19 cellular contexts compared by ENCODE assay signal in the genomic region with DNA sequence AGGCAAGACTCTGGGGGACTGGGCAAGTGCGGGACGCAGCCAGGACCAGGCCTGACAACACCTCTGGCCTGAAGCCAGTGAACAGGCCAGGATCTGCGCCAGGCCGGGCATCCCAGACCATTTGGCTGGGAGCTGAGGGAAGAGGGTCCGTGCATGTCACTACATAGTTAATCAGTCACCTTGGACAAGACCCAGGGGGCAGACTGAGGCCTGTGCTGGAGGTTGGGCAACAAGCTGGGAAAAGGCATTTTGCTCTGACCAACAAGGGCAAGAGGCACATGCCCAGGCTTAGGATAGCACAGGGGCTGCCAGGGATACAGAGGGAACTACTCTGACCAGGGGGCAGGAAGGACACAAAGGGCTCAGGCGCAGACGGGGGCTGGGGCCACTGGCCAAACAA. TPM values are rescaled to one million over a fixed set of nuclear protein-coding genes. Genes with fewer than 3 reads are reported as not detected.
DNase-seq lines count a peak whose midpoint lies in the region; ATAC-seq lines count a peak whose summit lies in the region.
"Had no signal": no experiment of that assay in that cellular context is flagged by ENCODE, and none has a peak within 500 bp of the region (broad histone marks: within the 10 kb centered on the region; RNA-seq: fewer than 3 reads in every experiment).

No MANE protein-coding gene starts in this region.

- DNase-seq in activated naive CD4-positive, alpha-beta T cell treated with anti-CD3 and anti-CD28 coated beads, Interleukin-2, amount 50 U/mL, for 72 hours (ENCODE audit: low spot score in 2 of 2): no peak
- no peak for DNase-seq in activated naive CD4-positive, alpha-beta T cell treated with anti-CD3 and anti-CD28 coated beads, Interleukin-2, amount 10 ng/mL, durations not matched to agents 7 days and 5 days
- peak; percentile 75 for DNase-seq in Right ventricle myocardium superior
- DNase-seq in left lobe of liver (ENCODE audit: low spot score): peak; percentile 94
- no peak for DNase-seq in sciatic nerve (ENCODE audit: low spot score)
- no peak for DNase-seq in stimulated activated CD4-positive, alpha-beta T cell treated with anti-CD3 and anti-CD28 coated beads, Interleukin-4, amount 100 ng/mL, for 4 hours
- DNase-seq in activated CD4-positive, CD25-positive, alpha-beta regulatory T cell (lab: John Stamatoyannopoulos, UW): no peak
- DNase-seq: Caco-2; CD4-positive, CD25-positive, alpha-beta regulatory T cell; GM23248; NCI-H1105; NCI-H2081; Peyer's patch; SHP77 had no signal

- peak overlapping the region; percentile 59 to 77 for H3K27ac Mint-ChIP-seq in activated naive CD4-positive, alpha-beta T cell treated with anti-CD3 and anti-CD28 coated beads, Interleukin-2, amount 50 U/mL, for 72 hours
- H3K27ac Mint-ChIP-seq in activated naive CD4-positive, alpha-beta T cell treated with anti-CD3 and anti-CD28 coated beads, Interleukin-2, amount 10 ng/mL, durations not matched to agents 7 days and 5 days: no peak overlapping the region
- H3K27ac Mint-ChIP-seq: B cell; CD4-positive, CD25-positive, alpha-beta regulatory T cell had no signal

- no peak for ATAC-seq in activated naive CD4-positive, alpha-beta T cell treated with anti-CD3 and anti-CD28 coated beads, Interleukin-2, amount 50 U/mL, for 72 hours
- ATAC-seq in Right ventricle myocardium superior (ENCODE audit: poor library complexity): peak; percentile 77
- ATAC-seq in left lobe of liver: peak; percentile 84
- ATAC-seq in sciatic nerve: peak; percentile 21
- no peak for ATAC-seq in HG02798 (IDR thresholded peaks at IDR 0.05; ENCODE audit: poor library complexity, unreplicated experiment)
- ATAC-seq: HCT116, K562 had no signal

- no peaks in the 10 kb centered on the region for H3K27me3 Mint-ChIP-seq in activated naive CD4-positive, alpha-beta T cell treated with anti-CD3 and anti-CD28 coated beads, Interleukin-2, amount 10 ng/mL, durations not matched to agents 7 days and 5 days
- H3K27me3 Mint-ChIP-seq: B cell; CD4-positive, CD25-positive, alpha-beta regulatory T cell had no signal

- CTCF ChIA-PET in activated naive CD4-positive, alpha-beta T cell treated with anti-CD3 and anti-CD28 coated beads, Interleukin-2, amount 10 ng/mL, durations not matched to agents 7 days and 5 days (lab: Charles Lee): no interaction called here

- no peaks in the 10 kb centered on the region for H3K9me3 Mint-ChIP-seq in activated naive CD4-positive, alpha-beta T cell treated with anti-CD3 and anti-CD28 coated beads, Interleukin-2, amount 50 U/mL, for 72 hours
- no peaks in the 10 kb centered on the region for H3K9me3 Mint-ChIP-seq in activated naive CD4-positive, alpha-beta T cell treated with anti-CD3 and anti-CD28 coated beads, Interleukin-2, amount 10 ng/mL, durations not matched to agents 7 days and 5 days
- H3K9me3 Mint-ChIP-seq: CD4-positive, CD25-positive, alpha-beta regulatory T cell had no signal

- H3K4me1 Mint-ChIP-seq in activated naive CD4-positive, alpha-beta T cell treated with anti-CD3 and anti-CD28 coated beads, Interleukin-2, amount 10 ng/mL, durations not matched to agents 7 days and 5 days: no peaks in the 10 kb centered on the region
- H3K4me1 Mint-ChIP-seq: B cell; CD4-positive, CD25-positive, alpha-beta regulatory T cell had no signal

- intact Hi-C loops in Right ventricle myocardium superior (cut with DNase I) (no loop called here), sciatic nerve (cut with DNase I) (no loop called here)

- no peak overlapping the region for H3K4me3 Mint-ChIP-seq in activated naive CD4-positive, alpha-beta T cell treated with anti-CD3 and anti-CD28 coated beads, Interleukin-2, amount 10 ng/mL, durations not matched to agents 7 days and 5 days
- H3K4me3 Mint-ChIP-seq: B cell; CD4-positive, CD25-positive, alpha-beta regulatory T cell had no signal

- H3K36me3 Mint-ChIP-seq in activated naive CD4-positive, alpha-beta T cell treated with anti-CD3 and anti-CD28 coated beads, Interleukin-2, amount 50 U/mL, for 72 hours: peaks cover 0 to 10% of the 10 kb centered on the region in 2 donors
- H3K36me3 Mint-ChIP-seq in activated naive CD4-positive, alpha-beta T cell treated with anti-CD3 and anti-CD28 coated beads, Interleukin-2, amount 10 ng/mL, durations not matched to agents 7 days and 5 days: peaks cover 34% of the 10 kb centered on the region

RNA-seq across cellular contexts. Expression of gene CHADL, which starts 7.0 kb away (rescaled TPM):
- total RNA-seq in activated naive CD4-positive, alpha-beta T cell treated with anti-CD3 and anti-CD28 coated beads, Interleukin-2, amount 50 U/mL, for 72 hours: under 1 TPM; 0.20 to 0.29 TPM
- total RNA-seq in Right ventricle myocardium superior: 22.6 TPM
- 2.5 TPM for total RNA-seq in left lobe of liver
- total RNA-seq in sciatic nerve: 13.1 TPM
- total RNA-seq: A172, K562 had no signal

RNA-seq across cellular contexts. Expression of gene RANGAP1, which starts 38.3 kb away (rescaled TPM):
- 100 to 1,000 TPM; 137 to 142 TPM for total RNA-seq in activated naive CD4-positive, alpha-beta T cell treated with anti-CD3 and anti-CD28 coated beads, Interleukin-2, amount 50 U/mL, for 72 hours
- 42.8 TPM for total RNA-seq in Right ventricle myocardium superior
- 34.7 TPM for total RNA-seq in left lobe of liver
- 45.5 TPM for total RNA-seq in sciatic nerve

RNA-seq across cellular contexts. Expression of gene L3MBTL2, which starts 42.6 kb away (rescaled TPM):
- total RNA-seq in activated naive CD4-positive, alpha-beta T cell treated with anti-CD3 and anti-CD28 coated beads, Interleukin-2, amount 50 U/mL, for 72 hours: 10 to 100 TPM; 30.5 to 34.4 TPM
- total RNA-seq in Right ventricle myocardium superior (14.9 TPM), left lobe of liver (12.7 TPM), sciatic nerve (18.1 TPM)

RNA-seq across cellular contexts. Expression of gene ZC3H7B, which starts 53.6 kb away (rescaled TPM):
- total RNA-seq in activated naive CD4-positive, alpha-beta T cell treated with anti-CD3 and anti-CD28 coated beads, Interleukin-2, amount 50 U/mL, for 72 hours: 10 to 100 TPM; 19.4 to 48.7 TPM
- 41.3 TPM for total RNA-seq in Right ventricle myocardium superior
- total RNA-seq in left lobe of liver: 53.8 TPM
- 72.6 TPM for total RNA-seq in sciatic nerve

Comparison
In these comparisons a context has a peak if more than half of its experiments do, and no peak if none do; other contexts are left out.
1. ATAC-seq: peak in Right ventricle myocardium superior (single experiment), left lobe of liver (single experiment) and sciatic nerve (single experiment); none in activated naive CD4-positive, alpha-beta T cell treated with anti-CD3 and anti-CD28 coated beads, Interleukin-2, amount 50 U/mL, for 72 hours (0 of 2) and HG02798 (single experiment).
2. DNase-seq: peak in Right ventricle myocardium superior (single experiment) and left lobe of liver (single experiment); none in activated naive CD4-positive, alpha-beta T cell treated with anti-CD3 and anti-CD28 coated beads, Interleukin-2, amount 50 U/mL, for 72 hours (0 of 2), activated naive CD4-positive, alpha-beta T cell treated with anti-CD3 and anti-CD28 coated beads, Interleukin-2, amount 10 ng/mL, durations not matched to agents 7 days and 5 days (single experiment), sciatic nerve (single experiment), stimulated activated CD4-positive, alpha-beta T cell treated with anti-CD3 and anti-CD28 coated beads, Interleukin-4, amount 100 ng/mL, for 4 hours (0 of 2) and activated CD4-positive, CD25-positive, alpha-beta regulatory T cell (0 of 4).